8 cellular contexts compared by ENCODE assay signal in the genomic region with DNA sequence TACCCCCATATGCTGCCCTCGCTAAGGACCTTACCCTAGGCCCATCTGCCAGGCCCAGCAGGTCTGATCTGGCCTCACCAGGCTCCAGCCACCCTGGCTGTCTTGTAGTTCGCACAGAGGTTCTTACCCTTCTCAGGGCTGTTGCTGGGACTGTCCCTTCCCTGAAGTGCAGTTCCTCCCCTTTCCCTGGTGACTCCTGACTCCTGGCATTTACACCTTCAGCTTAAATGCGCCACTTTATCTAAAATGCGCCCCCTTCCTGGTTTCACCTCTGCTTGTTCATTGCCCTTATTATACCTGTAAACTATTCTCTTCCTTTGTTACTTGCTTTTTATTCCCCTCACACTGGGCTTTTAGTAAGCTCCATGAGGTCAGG. TPM values are rescaled to one million over a fixed set of nuclear protein-coding genes. Genes with fewer than 3 reads are reported as not detected.
A peak's percentile ranks its signal among the peaks of the same experiment; 100 is the strongest.
DNase-seq lines count a peak whose midpoint lies in the region; ATAC-seq, FAIRE-seq and TF ChIP-seq lines count a peak whose summit lies in the region.

No MANE protein-coding gene starts in this region.

- H3K9me3 ChIP-seq in pancreas = no peaks in the 10 kb centered on the region

- no peak for FAIRE-seq in pancreas (lab: Jason Lieb, UNC)

- H3K27ac ChIP-seq in pancreas = peak overlapping the region; percentile 86 to 96 (median 94)

- peaks cover 0 to 17% (median 16%) of the 10 kb centered on the region in 3 donors for H3K36me3 ChIP-seq in pancreas

- H3K36me3 Mint-ChIP-seq in endothelial cell (ENCODE audit: low read depth, unreplicated experiment) = peaks cover 33% of the 10 kb centered on the region

- POLR2A ChIA-PET in HEK293T (lab: Yijun Ruan, JAX) = no interaction called here

- CTCF ChIA-PET in HEK293T (lab: Yijun Ruan, JAX) = no interaction called here

- no peaks in the 10 kb centered on the region for H3K9me3 Mint-ChIP-seq in endothelial cell (ENCODE audit: unreplicated experiment)

- H3K4me1 ChIP-seq in pancreas = peaks cover 0 to 13% (median 5%) of the 10 kb centered on the region in 3 donors

- H3K4me1 Mint-ChIP-seq in endothelial cell (ENCODE audit: unreplicated experiment) = peaks cover 21% of the 10 kb centered on the region

- H3K4me3 Mint-ChIP-seq in endothelial cell (ENCODE audit: unreplicated experiment) = peak overlapping the region; percentile 84

- 77 to 85% methylated on average over 4 of the region's 4 CpGs for WGBS in pancreas, 2 donors

- H3K27ac Mint-ChIP-seq in endothelial cell (ENCODE audit: unreplicated experiment) = peak overlapping the region; percentile 95

- DNase-seq in NCI-H82 (lab: John Stamatoyannopoulos, UW) (peak; percentile 34), NCI-H82 treated with DMSO at 0.1 percent for 48 hours (lab: John Stamatoyannopoulos, UW; ENCODE audit: unreplicated experiment) (no peak), SK-N-DZ (ENCODE audit: low spot score) (peak; percentile 35), endothelial cell (ENCODE audit: low spot score) (no peak), pancreas (peak in 1 of 6 donors; percentile 32), HEK293T (ENCODE audit: extremely low spot score) (no peak), NCI-H774 (lab: John Stamatoyannopoulos, UW) (no peak), NCI-H1417 (lab: John Stamatoyannopoulos, UW) (no peak)

- ATAC-seq in pancreas = peak; percentile 10 to 49 (median 33)

- peak overlapping the region in 2 of 4 donors; percentile 76 to 84 for H3K4me3 ChIP-seq in pancreas

- peaks cover 13% of the 10 kb centered on the region for H3K27me3 Mint-ChIP-seq in endothelial cell (ENCODE audit: unreplicated experiment)

- intact Hi-C loops in pancreas (cut with DNase I) = no loop called here

- TF ChIP-seq CTCF in endothelial cell (IDR thresholded peaks at IDR 0.05; ENCODE audit: unreplicated experiment) (no peak), pancreas (IDR thresholded peaks at IDR 0.05) (no peak)

- H3K27me3 ChIP-seq in pancreas = no peaks in the 10 kb centered on the region

TF ChIP-seq in HEK293T, 16 proteins besides CTCF, POLR2A, EP300 and RAD21:
- TF ChIP-seq BHLHE40 (IDR thresholded peaks at IDR 0.05; ENCODE audit: borderline replicate concordance) (no peak), ELF4 (IDR thresholded peaks at IDR 0.05) (no peak), FOXA1 (IDR thresholded peaks at IDR 0.05) (no peak), TARDBP (IDR thresholded peaks at IDR 0.05) (no peak), ARNT (IDR thresholded peaks at IDR 0.05) (no peak), SP1 (IDR thresholded peaks at IDR 0.05) (no peak), CTBP1 (IDR thresholded peaks at IDR 0.05; ENCODE audit: borderline replicate concordance) (no peak), NFRKB (IDR thresholded peaks at IDR 0.05) (no peak), FOXM1 (IDR thresholded peaks at IDR 0.05; ENCODE audit: borderline replicate concordance) (no peak), ZNF384 (IDR thresholded peaks at IDR 0.05) (no peak), HDGF (IDR thresholded peaks at IDR 0.05; ENCODE audit: borderline replicate concordance) (no peak), LEF1 (IDR thresholded peaks at IDR 0.05; ENCODE audit: borderline replicate concordance) (no peak), FOXK2 (IDR thresholded peaks at IDR 0.05) (no peak), SUZ12 (IDR thresholded peaks at IDR 0.05) (no peak), L3MBTL2 (conservative IDR thresholded peaks at IDR 0.05) (no peak)
- TF ChIP-seq, protein P1, sequence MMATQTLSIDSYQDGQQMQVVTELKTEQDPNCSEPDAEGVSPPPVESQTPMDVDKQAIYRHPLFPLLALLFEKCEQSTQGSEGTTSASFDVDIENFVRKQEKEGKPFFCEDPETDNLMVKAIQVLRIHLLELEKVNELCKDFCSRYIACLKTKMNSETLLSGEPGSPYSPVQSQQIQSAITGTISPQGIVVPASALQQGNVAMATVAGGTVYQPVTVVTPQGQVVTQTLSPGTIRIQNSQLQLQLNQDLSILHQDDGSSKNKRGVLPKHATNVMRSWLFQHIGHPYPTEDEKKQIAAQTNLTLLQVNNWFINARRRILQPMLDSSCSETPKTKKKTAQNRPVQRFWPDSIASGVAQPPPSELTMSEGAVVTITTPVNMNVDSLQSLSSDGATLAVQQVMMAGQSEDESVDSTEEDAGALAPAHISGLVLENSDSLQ (IDR thresholded peaks at IDR 0.05) = no peak
TF ChIP-seq in HEK293T: peak in this region for 0.

RNA-seq across cellular contexts. Expression of a gene that starts 0.8 kb away (rescaled TPM):
- polyA plus RNA-seq in SK-N-DZ (2014; cell fraction: cytosol; rRNA removed) = 15.5 and 21.4 TPM in 2 replicates
- polyA plus RNA-seq in SK-N-DZ (2014; cell fraction: nucleus; rRNA removed) = 78.7 and 91.2 TPM in 2 replicates
- total RNA-seq in endothelial cell (ENCODE audit: unreplicated experiment) (34.4 TPM), pancreas (10 to 100 TPM in 5 of 6 donors, 1 to 10 TPM in 1; 9.2 to 30.8 (median 17.5) TPM)
- polyA plus RNA-seq in pancreas = 100 to 1,000 TPM in 1 of 2 donors, 10 to 100 TPM in 1; 77.6 to 104 TPM

RNA-seq across cellular contexts. Expression of a gene that starts 16.3 kb away (rescaled TPM):
- polyA plus RNA-seq in SK-N-DZ (2014; cell fraction: cytosol; rRNA removed) = 306 and 380 TPM in 2 replicates
- 91.5 and 131 TPM in 2 replicates for polyA plus RNA-seq in SK-N-DZ (2014; cell fraction: nucleus; rRNA removed)
- 203 TPM for total RNA-seq in endothelial cell (ENCODE audit: unreplicated experiment)
- total RNA-seq in pancreas = 10 to 100 TPM; 39.5 to 72.6 (median 53.1) TPM
- polyA plus RNA-seq in pancreas = 10 to 100 TPM; 35.0 to 44.7 TPM

RNA-seq across cellular contexts. Expression of a gene that starts 17.0 kb away (rescaled TPM):
- 141 and 146 TPM in 2 replicates for polyA plus RNA-seq in SK-N-DZ (2014; cell fraction: cytosol; rRNA removed)
- polyA plus RNA-seq in SK-N-DZ (2014; cell fraction: nucleus; rRNA removed) = 97.5 and 104 TPM in 2 replicates
- total RNA-seq in endothelial cell (ENCODE audit: unreplicated experiment) (35.4 TPM), pancreas (10 to 100 TPM; 13.2 to 28.0 (median 18.4) TPM)
- polyA plus RNA-seq in pancreas = 10 to 100 TPM; 22.0 to 29.1 TPM

RNA-seq across cellular contexts. Expression of a gene that starts 34.6 kb away (rescaled TPM):
- 115 and 135 TPM in 2 replicates for polyA plus RNA-seq in SK-N-DZ (2014; cell fraction: cytosol; rRNA removed)
- polyA plus RNA-seq in SK-N-DZ (2014; cell fraction: nucleus; rRNA removed) = 94.1 and 109 TPM in 2 replicates
- 43.5 TPM for total RNA-seq in endothelial cell (ENCODE audit: unreplicated experiment)
- total RNA-seq in pancreas = 10 to 100 TPM; 12.4 to 19.1 (median 14.5) TPM
- polyA plus RNA-seq in pancreas = 10 to 100 TPM; 20.4 to 20.6 TPM

RNA-seq across cellular contexts. Expression of a gene that starts 39.5 kb away (rescaled TPM):
- polyA plus RNA-seq in SK-N-DZ (2014; cell fraction: cytosol; rRNA removed) = 69.5 and 83.7 TPM in 2 replicates
- 51.1 TPM in 2 replicates for polyA plus RNA-seq in SK-N-DZ (2014; cell fraction: nucleus; rRNA removed)
- 6.0 TPM for total RNA-seq in endothelial cell (ENCODE audit: unreplicated experiment)
- 10 to 100 TPM in 1 of 6 donors, 1 to 10 TPM in 5; 2.0 to 12.8 (median 4.4) TPM for total RNA-seq in pancreas
- polyA plus RNA-seq in pancreas = 10 to 100 TPM; 20.5 to 23.7 TPM

Comparison
In these comparisons a context has a peak if more than half of its experiments do, and no peak if none do; other contexts are left out.
1. DNase-seq: peak in NCI-H82 (single experiment) and SK-N-DZ (single experiment); none in NCI-H82 treated with DMSO at 0.1 percent for 48 hours (single experiment), endothelial cell (single experiment), HEK293T (single experiment), NCI-H774 (single experiment) and NCI-H1417 (0 of 3).